Comparison of ENCODE assay signal across 12 cellular contexts in genomic region chr2:215979615-215980014, GRCh38. TPM values are rescaled to one million over a fixed set of nuclear protein-coding genes. Genes with fewer than 3 reads are reported as not detected.
DNase-seq lines count a peak whose midpoint lies in the region; ATAC-seq and TF ChIP-seq lines count a peak whose summit lies in the region.
"Had no signal": no experiment of that assay in that cellular context is flagged by ENCODE, and none has a peak within 500 bp of the region (broad histone marks: within the 10 kb centered on the region; RNA-seq: fewer than 3 reads in every experiment).

No MANE protein-coding gene starts in this region.

- no peaks in the 10 kb centered on the region for H3K27me3 ChIP-seq in dorsolateral prefrontal cortex

- ATAC-seq in activated naive CD4-positive, alpha-beta T cell treated with anti-CD3 and anti-CD28 coated beads, Interleukin-2, amount 50 U/mL, for 72 hours: peak; percentile 35 to 59
- ATAC-seq in HG02610 (IDR thresholded peaks at IDR 0.05; ENCODE audit: unreplicated experiment): peak; percentile 44
- ATAC-seq in HG03575 (IDR thresholded peaks at IDR 0.05; ENCODE audit: extremely low read depth, insufficient number of reproducible peaks, low FRiP score, unreplicated experiment): peak; percentile 45
- peak; percentile 63 for ATAC-seq in stimulated activated naive CD8-positive, alpha-beta T cell treated with anti-CD3 and anti-CD28 coated beads, Interleukin-15, Interleukin-2, amounts not matched to agents 100 U/mL and 50 U/mL, for 24 hours
- no peak for ATAC-seq in sciatic nerve

- H3K27me3 Mint-ChIP-seq in activated naive CD4-positive, alpha-beta T cell treated with anti-CD3 and anti-CD28 coated beads, Interleukin-2, amount 10 ng/mL, durations not matched to agents 7 days and 5 days: no peaks in the 10 kb centered on the region
- H3K27me3 Mint-ChIP-seq: memory B cell had no signal

- H3K9me3 Mint-ChIP-seq in activated naive CD4-positive, alpha-beta T cell treated with anti-CD3 and anti-CD28 coated beads, Interleukin-2, amount 50 U/mL, for 72 hours: peaks cover 0 to 7% of the 10 kb centered on the region in 2 donors
- H3K9me3 Mint-ChIP-seq in activated naive CD4-positive, alpha-beta T cell treated with anti-CD3 and anti-CD28 coated beads, Interleukin-2, amount 10 ng/mL, durations not matched to agents 7 days and 5 days: peaks cover 6% of the 10 kb centered on the region

- H3K4me3 ChIP-seq in dorsolateral prefrontal cortex: no peak overlapping the region

- H3K27ac Mint-ChIP-seq in activated naive CD4-positive, alpha-beta T cell treated with anti-CD3 and anti-CD28 coated beads, Interleukin-2, amount 50 U/mL, for 72 hours: no peak overlapping the region
- H3K27ac Mint-ChIP-seq in activated naive CD4-positive, alpha-beta T cell treated with anti-CD3 and anti-CD28 coated beads, Interleukin-2, amount 10 ng/mL, durations not matched to agents 7 days and 5 days: no peak overlapping the region
- H3K27ac Mint-ChIP-seq: memory B cell had no signal

- CTCF ChIA-PET in activated naive CD4-positive, alpha-beta T cell treated with anti-CD3 and anti-CD28 coated beads, Interleukin-2, amount 10 ng/mL, durations not matched to agents 7 days and 5 days (lab: Charles Lee): interaction anchor here (1.6 kb wide), 1 partner anchor 29 kb away, joined by 4 read pairs; no protein-coding TSS in a partner anchor

- intact Hi-C loops in dorsolateral prefrontal cortex (cut with DNase I) (no loop called here), sciatic nerve (cut with DNase I) (no loop called here)

- H3K27ac ChIP-seq in dorsolateral prefrontal cortex: no peak overlapping the region

- peaks cover 22% of the 10 kb centered on the region for H3K4me1 Mint-ChIP-seq in activated naive CD4-positive, alpha-beta T cell treated with anti-CD3 and anti-CD28 coated beads, Interleukin-2, amount 10 ng/mL, durations not matched to agents 7 days and 5 days

- DNase-seq in activated naive CD4-positive, alpha-beta T cell treated with anti-CD3 and anti-CD28 coated beads, Interleukin-2, amount 50 U/mL, for 72 hours (ENCODE audit: low spot score in 2 of 2): no peak
- no peak for DNase-seq in activated naive CD4-positive, alpha-beta T cell treated with anti-CD3 and anti-CD28 coated beads, Interleukin-2, amount 10 ng/mL, durations not matched to agents 7 days and 5 days
- DNase-seq in stimulated activated naive CD8-positive, alpha-beta T cell treated with anti-CD3 and anti-CD28 coated beads, Interleukin-15, Interleukin-2, amounts not matched to agents 100 U/mL and 50 U/mL, for 24 hours: no peak
- DNase-seq in dorsolateral prefrontal cortex: no peak
- no peak for DNase-seq in sciatic nerve (ENCODE audit: low spot score)
- DNase-seq in epidermal melanocyte (ENCODE audit: insufficient read length, low spot score): no peak
- DNase-seq: activated gamma-delta T cell treated with Interleukin-2 at 50 U/mL for 16 hours, cortex of kidney, retina had no signal

- TF ChIP-seq CTCF in dorsolateral prefrontal cortex (IDR thresholded peaks at IDR 0.05 in 54 of 56, conservative IDR thresholded peaks at IDR 0.05 in 2 of 56; ENCODE audit: low read depth in 1 of 56, partially characterized antibody in 56 of 56): no peak

- H3K4me3 Mint-ChIP-seq in activated naive CD4-positive, alpha-beta T cell treated with anti-CD3 and anti-CD28 coated beads, Interleukin-2, amount 10 ng/mL, durations not matched to agents 7 days and 5 days: no peak overlapping the region
- H3K4me3 Mint-ChIP-seq: memory B cell had no signal

- H3K36me3 Mint-ChIP-seq in activated naive CD4-positive, alpha-beta T cell treated with anti-CD3 and anti-CD28 coated beads, Interleukin-2, amount 50 U/mL, for 72 hours: peaks cover 8 to 15% of the 10 kb centered on the region in 2 donors
- peaks cover 12% of the 10 kb centered on the region for H3K36me3 Mint-ChIP-seq in activated naive CD4-positive, alpha-beta T cell treated with anti-CD3 and anti-CD28 coated beads, Interleukin-2, amount 10 ng/mL, durations not matched to agents 7 days and 5 days

RNA-seq across cellular contexts. Expression of gene MREG, which starts 33.7 kb away (rescaled TPM):
- 1 to 10 TPM; 4.9 to 7.3 TPM for total RNA-seq in activated naive CD4-positive, alpha-beta T cell treated with anti-CD3 and anti-CD28 coated beads, Interleukin-2, amount 50 U/mL, for 72 hours
- total RNA-seq in dorsolateral prefrontal cortex: 10 to 100 TPM in 111 of 120 experiments, 1 to 10 TPM in 9; 6.1 to 26.4 (median 14.7) TPM
- total RNA-seq in sciatic nerve: 5.9 TPM
